ENCODE assay signal across 1 cellular context in genomic region chr2:74447230-74447999, GRCh38.
TF ChIP-seq lines count a peak whose summit lies in the region.

No MANE protein-coding gene starts in this region.

TF ChIP-seq in HepG2, 621 proteins besides CTCF, POLR2A, EP300 and RAD21 (continued from another document and continues in another):
- TF ChIP-seq ARID4A (CRISPR knock-in tag; IDR thresholded peaks at IDR 0.05; ENCODE audit: borderline replicate concordance) (peak; percentile 48; the same call in 1 of the 2 replicates), KMT2A (CRISPR knock-in tag; IDR thresholded peaks at IDR 0.05) (no peak), PHF21A (CRISPR knock-in tag; IDR thresholded peaks at IDR 0.05) (peak; percentile 77), ZNF234 (CRISPR knock-in tag; conservative IDR thresholded peaks at IDR 0.05) (no peak), RXRB (CRISPR knock-in tag; IDR thresholded peaks at IDR 0.05; ENCODE audit: borderline replicate concordance) (peak; percentile 48; the same call in 1 of the 2 replicates), RNF219 (CRISPR knock-in tag; IDR thresholded peaks at IDR 0.05) (0 out of 2 replicates have a peak, but pooled peaks have one; percentile 32), ZNF44 (CRISPR knock-in tag; IDR thresholded peaks at IDR 0.05) (0 out of 2 replicates have a peak, but pooled peaks have one; percentile 22), EHMT2 (IDR thresholded peaks at IDR 0.05; ENCODE audit: borderline replicate concordance, low read depth, low read length) (peak; percentile 29; the same call in 1 of the 2 replicates), SNAPC4 (CRISPR knock-in tag; IDR thresholded peaks at IDR 0.05) (no peak), ZNF17 (CRISPR knock-in tag; IDR thresholded peaks at IDR 0.05) (no peak), RCOR2 (CRISPR knock-in tag; IDR thresholded peaks at IDR 0.05) (peak; percentile 64), TFE3 (CRISPR knock-in tag; IDR thresholded peaks at IDR 0.05) (0 out of 2 replicates have a peak, but pooled peaks have one; percentile 21), SP2 (CRISPR knock-in tag; IDR thresholded peaks at IDR 0.05) (peak; percentile 30; the same call in 1 of the 2 replicates), DNMT1 (CRISPR knock-in tag; IDR thresholded peaks at IDR 0.05) (0 out of 2 replicates have a peak, but pooled peaks have one; percentile 23), TFDP2 (CRISPR knock-in tag; IDR thresholded peaks at IDR 0.05) (0 out of 2 replicates have a peak, but pooled peaks have one; percentile 37), KLF6 (CRISPR knock-in tag; IDR thresholded peaks at IDR 0.05) (peak; percentile 73; the same call in 1 of the 2 replicates), ZBTB7B (CRISPR knock-in tag; IDR thresholded peaks at IDR 0.05) (peak; percentile 54; the same call in 1 of the 2 replicates), GATAD1 (CRISPR knock-in tag; IDR thresholded peaks at IDR 0.05) (peak; percentile 21; the same call in 1 of the 2 replicates), THAP11 (CRISPR knock-in tag; IDR thresholded peaks at IDR 0.05) (peak; percentile 28; the same call in 1 of the 2 replicates), ELF4 (CRISPR knock-in tag; IDR thresholded peaks at IDR 0.05; ENCODE audit: borderline replicate concordance) (no peak), ZNF607 (CRISPR knock-in tag; IDR thresholded peaks at IDR 0.05; ENCODE audit: borderline replicate concordance) (peak; percentile 75; the same call in 1 of the 2 replicates), TRAFD1 (CRISPR knock-in tag; IDR thresholded peaks at IDR 0.05; ENCODE audit: borderline replicate concordance) (peak; percentile 60; the same call in 1 of the 2 replicates), CENPBD1 (CRISPR knock-in tag; IDR thresholded peaks at IDR 0.05; ENCODE audit: borderline replicate concordance, low read depth) (no peak), ZNF781 (CRISPR knock-in tag; IDR thresholded peaks at IDR 0.05; ENCODE audit: borderline replicate concordance, not compliant biosample characterization) (peak; percentile 39), SP5 (CRISPR knock-in tag; IDR thresholded peaks at IDR 0.05; ENCODE audit: borderline replicate concordance, low read depth) (0 out of 2 replicates have a peak, but pooled peaks have one; percentile 16), ASH2L (IDR thresholded peaks at IDR 0.05; ENCODE audit: insufficient read length, low read depth, low read length) (peak; percentile 97), ZNF879 (CRISPR knock-in tag; IDR thresholded peaks at IDR 0.05) (no peak), ZNF597 (CRISPR knock-in tag; IDR thresholded peaks at IDR 0.05) (no peak), MBNL3 (CRISPR knock-in tag; conservative IDR thresholded peaks at IDR 0.05) (no peak), HIC2 (CRISPR knock-in tag; IDR thresholded peaks at IDR 0.05; ENCODE audit: low read depth) (peak; percentile 42; the same call in 1 of the 2 replicates), TRIM22 (IDR thresholded peaks at IDR 0.05) (no peak), KLF16 (CRISPR knock-in tag; IDR thresholded peaks at IDR 0.05) (0 out of 4 replicates have a peak, but pooled peaks of 1 of the 2 experiments have one; percentile 45), ZNF207 (IDR thresholded peaks at IDR 0.05; ENCODE audit: borderline replicate concordance) (no peak), SOX6 (IDR thresholded peaks at IDR 0.05) (no peak), SOX6 (CRISPR knock-in tag; IDR thresholded peaks at IDR 0.05) (peak; percentile 6; the same call in 1 of the 2 replicates), HMG20A (CRISPR knock-in tag; IDR thresholded peaks at IDR 0.05; ENCODE audit: borderline replicate concordance) (peak; percentile 62)
